9 cellular contexts compared by ENCODE assay signal in genomic region chr6:149217466-149217888, GRCh38.
DNase-seq lines count a peak whose midpoint lies in the region; ATAC-seq and TF ChIP-seq lines count a peak whose summit lies in the region.
"Had no signal": no experiment of that assay in that cellular context is flagged by ENCODE, and none has a peak within 500 bp of the region (broad histone marks: within the 10 kb centered on the region; RNA-seq: fewer than 3 reads in every experiment).

No MANE protein-coding gene starts in this region.

- no peak overlapping the region for H4K91ac ChIP-seq in IMR-90 (ENCODE audit: insufficient read depth, low read depth, low read length)

- H3K23ac ChIP-seq in IMR-90 (ENCODE audit: low read depth, low read length): no peak overlapping the region

- TF ChIP-seq RAD21 in IMR-90 (IDR thresholded peaks at IDR 0.05; ENCODE audit: low read length): no peak

- H3K4ac ChIP-seq in IMR-90 (ENCODE audit: low read depth, low read length): no peak overlapping the region

- H4K5ac ChIP-seq in IMR-90 (ENCODE audit: low read depth, low read length): no peak overlapping the region

- intact Hi-C loops in IMR-90 (cut with micrococcal nuclease): loop anchor here (10.0 kb wide), 1 partner anchor 183 kb away; no protein-coding TSS in a partner anchor

- H4K20me1 ChIP-seq in IMR-90 (ENCODE audit: insufficient read depth, low read length): no peaks in the 10 kb centered on the region

- no peak overlapping the region for H2AK5ac ChIP-seq in IMR-90 (ENCODE audit: low read depth, low read length)

- ATAC-seq in HG02759 (IDR thresholded peaks at IDR 0.05; ENCODE audit: unreplicated experiment): peak; percentile 76
- no peak for ATAC-seq in IMR-90 (ENCODE audit: low read depth)

- peak; percentile 39 for DNase-seq in SIG-M5 treated with dmso at 0.1 percent for 504 hours (lab: John Stamatoyannopoulos, UW; ENCODE audit: unreplicated experiment)
- no peak for DNase-seq in SIG-M5 (lab: John Stamatoyannopoulos, UW)
- no peak for DNase-seq in IMR-90
- peak; percentile 41 for DNase-seq in midbrain (lab: John Stamatoyannopoulos, UW)
- no peak for DNase-seq in activated T-cell treated with anti-CD3 and anti-CD28 coated beads, Interleukin-2, amount 50 U/mL, for 48 hours
- DNase-seq in epidermal melanocyte (ENCODE audit: insufficient read length, low spot score): no peak
- no peak for DNase-seq in activated CD8-positive, alpha-beta memory T cell treated with anti-CD3 and anti-CD28 coated beads, Interleukin-2, amount 50 U/mL, for 48 hours
- DNase-seq: NCI-H146 had no signal

- H3K4me1 ChIP-seq in IMR-90 (ENCODE audit: control insufficient read depth, insufficient read depth, low read length): peaks cover 12% of the 10 kb centered on the region

- H2BK15ac ChIP-seq in IMR-90 (ENCODE audit: low read depth, low read length): no peak overlapping the region

- no peak overlapping the region for H3K4me3 ChIP-seq in IMR-90 (ENCODE audit: insufficient read depth, low read depth, low read length)

- H3K14ac ChIP-seq in IMR-90 (replicated peaks; ENCODE audit: low read depth, low read length): no peak overlapping the region

- no peaks in the 10 kb centered on the region for H3K9me3 ChIP-seq in IMR-90 (ENCODE audit: control insufficient read depth, insufficient read depth, low read length)

- H3K9me1 ChIP-seq in IMR-90 (ENCODE audit: insufficient read depth, low read length): peaks cover 10% of the 10 kb centered on the region; the same call in 1 of the 2 replicates

- no peak overlapping the region for H2BK5ac ChIP-seq in IMR-90 (ENCODE audit: low read depth, low read length, poor library complexity, severe bottlenecking)

- H3K27ac ChIP-seq in IMR-90 (ENCODE audit: insufficient read depth, low read length): no peak overlapping the region

- no peak overlapping the region for H2AFZ ChIP-seq in IMR-90 (replicated peaks; ENCODE audit: low read length, poor library complexity)

- no peaks in the 10 kb centered on the region for H3K36me3 ChIP-seq in IMR-90 (ENCODE audit: control insufficient read depth, insufficient read depth, low read length)

- no peak overlapping the region for H4K8ac ChIP-seq in IMR-90 (ENCODE audit: low read depth in 2 of 2, low read length in 2 of 2)

- H2AK9ac ChIP-seq in IMR-90 (replicated peaks; ENCODE audit: low read depth, low read length, poor library complexity): no peak overlapping the region

- H3K79me1 ChIP-seq in IMR-90 (ENCODE audit: low read depth in 1 of 2, low read length in 2 of 2): no peaks in the 10 kb centered on the region

- in situ Hi-C loops in IMR-90 (cut with MboI; ENCODE audit: low sequenced_read_pairs): no loop called here

- no peak overlapping the region for H2BK120ac ChIP-seq in IMR-90 (ENCODE audit: low read depth, low read length)

- dilution Hi-C loops in IMR-90 (cut with HindIII; ENCODE audit: low sequenced_read_pairs, unreplicated experiment): no loop called here

- H3K56ac ChIP-seq in IMR-90 (ENCODE audit: extremely low read depth, insufficient read depth, low read length): no peak overlapping the region

- H3K18ac ChIP-seq in IMR-90 (ENCODE audit: low read depth, low read length): no peak overlapping the region

- no TSS peak for BruUV-seq in IMR-90 (replicated peaks; lab: Mats Ljungman, UMichigan)

- POLR2A ChIA-PET in IMR-90 (lab: Charles Lee; ENCODE audit: unreplicated experiment): no interaction called here

- H2BK20ac ChIP-seq in IMR-90 (ENCODE audit: low read depth, low read length): no peak overlapping the region

- CTCF ChIA-PET in IMR-90 (lab: Yijun Ruan, JAX): no interaction called here

- no peaks in the 10 kb centered on the region for H3K27me3 ChIP-seq in IMR-90 (ENCODE audit: control insufficient read depth, insufficient read depth, low read length)

- no peak for TF ChIP-seq POLR2A in IMR-90 (IDR thresholded peaks at IDR 0.05; ENCODE audit: low read depth, low read length)

- no peak overlapping the region for H3K9ac ChIP-seq in IMR-90 (ENCODE audit: low read depth, low read length)

- TF ChIP-seq CTCF in IMR-90 (conservative IDR thresholded peaks at IDR 0.05; ENCODE audit: low read depth, low read length): no peak

- H3K4me2 ChIP-seq in IMR-90 (ENCODE audit: low read depth, low read length): no peak overlapping the region

TF ChIP-seq in IMR-90, 13 proteins besides CTCF, POLR2A, EP300 and RAD21:
- TF ChIP-seq USF2 (IDR thresholded peaks at IDR 0.05; ENCODE audit: low read depth, low read length) (peak; percentile 69; the same call in 1 of the 2 replicates), MXI1 (IDR thresholded peaks at IDR 0.05; ENCODE audit: borderline replicate concordance, low read depth, low read length) (no peak)
TF ChIP-seq in IMR-90: peak in this region for 1.

Comparison
In these comparisons a context has a peak if more than half of its experiments do, and no peak if none do; other contexts are left out.
1. DNase-seq: peak in SIG-M5 treated with dmso at 0.1 percent for 504 hours (single experiment) and midbrain (single experiment); none in SIG-M5 (single experiment), IMR-90 (single experiment), activated T-cell treated with anti-CD3 and anti-CD28 coated beads, Interleukin-2, amount 50 U/mL, for 48 hours (0 of 2), epidermal melanocyte (single experiment) and activated CD8-positive, alpha-beta memory T cell treated with anti-CD3 and anti-CD28 coated beads, Interleukin-2, amount 50 U/mL, for 48 hours (single experiment).